In genomic region chr1:84907095-84907827, GRCh38 we compare ENCODE assay signal across 20 cellular contexts. TPM values are rescaled to one million over a fixed set of nuclear protein-coding genes. Genes with fewer than 3 reads are reported as not detected.
A peak's percentile ranks its signal among the peaks of the same experiment; 100 is the strongest.
DNase-seq lines count a peak whose midpoint lies in the region; FAIRE-seq and TF ChIP-seq lines count a peak whose summit lies in the region.
"Had no signal": no experiment of that assay in that cellular context is flagged by ENCODE, and none has a peak within 500 bp of the region (broad histone marks: within the 10 kb centered on the region; RNA-seq: fewer than 3 reads in every experiment).

No MANE protein-coding gene starts in this region.

- peak; percentile 60 for FAIRE-seq in bronchial epithelial cell (lab: Jason Lieb, UNC)
- FAIRE-seq: pancreas, urothelium cell line had no signal

- peaks cover 10% of the 10 kb centered on the region for H3K4me1 ChIP-seq in HUES6 (ENCODE audit: control insufficient read depth, insufficient read depth, low read length)
- H3K4me1 ChIP-seq: pancreas, Peyer's patch had no signal

- DNase-seq in EL (peak; percentile 80), bronchial epithelial cell (ENCODE audit: low read depth) (peak; percentile 89), kidney glomerular epithelial cell (lab: John Stamatoyannopoulos, UW) (peak; percentile 86), NCI-H748 (lab: John Stamatoyannopoulos, UW; ENCODE audit: unreplicated experiment) (no peak), GF-D8 (lab: John Stamatoyannopoulos, UW) (no peak), amygdala (lab: John Stamatoyannopoulos, UW) (no peak)
- DNase-seq in activated naive CD4-positive, alpha-beta T cell (lab: John Stamatoyannopoulos, UW) = no peak
- DNase-seq: activated CD4-positive, CD25-positive, alpha-beta regulatory T cell; activated naive CD4-positive, alpha-beta T cell treated with Interleukin-2 at 50 U/mL for 16 hours; caudate nucleus; left colon; NCI-H187 treated with DMSO at 0.1 percent for 48 hours; NCI-H526; pancreas; Peyer's patch; stimulated activated CD4-positive, alpha-beta T cell treated with anti-CD3 and anti-CD28 coated beads, Interleukin-12 subunit alpha, Interleukin-12 subunit beta, amount 100 ng/mL, for 4 hours had no signal

- no peak for TF ChIP-seq CTCF in bronchial epithelial cell (IDR thresholded peaks at IDR 0.05; ENCODE audit: insufficient read depth, low read length, severe bottlenecking)

- H3K4me3 ChIP-seq in HUES6 (ENCODE audit: low read depth, low read length) (no peak overlapping the region), bronchial epithelial cell (ENCODE audit: low read depth, low read length) (no peak overlapping the region)
- H3K4me3 ChIP-seq: pancreas, Peyer's patch had no signal

- H3K27me3 ChIP-seq in HUES6 (ENCODE audit: control insufficient read depth, insufficient read depth, low read length) = no peaks in the 10 kb centered on the region
- no peaks in the 10 kb centered on the region for H3K27me3 ChIP-seq in bronchial epithelial cell (ENCODE audit: control insufficient read depth, insufficient read depth, low read length)
- H3K27me3 ChIP-seq: pancreas, Peyer's patch had no signal

- no peak overlapping the region for H3K27ac ChIP-seq in HUES6 (ENCODE audit: low read depth, low read length)
- H3K27ac ChIP-seq: pancreas, Peyer's patch had no signal

- H3K36me3 ChIP-seq in HUES6 (ENCODE audit: control insufficient read depth, insufficient read depth, low read length) (no peaks in the 10 kb centered on the region), bronchial epithelial cell (ENCODE audit: control insufficient read depth, insufficient read depth, low read length) (no peaks in the 10 kb centered on the region)
- H3K36me3 ChIP-seq: pancreas, Peyer's patch had no signal

- H3K9me3 ChIP-seq in HUES6 (ENCODE audit: control insufficient read depth, insufficient read depth, low read depth, low read length) = peaks cover 5% of the 10 kb centered on the region
- H3K9me3 ChIP-seq: pancreas, Peyer's patch had no signal

- H3K9ac ChIP-seq in HUES6 (ENCODE audit: low read length) = peak overlapping the region; percentile 26

RNA-seq across cellular contexts. Expression of gene LPAR3, which starts 14.3 kb away (rescaled TPM):
- 37.1 and 104 TPM in 2 replicates for total RNA-seq in bronchial epithelial cell
- total RNA-seq: B cell, LHCN-M2 had no signal

Comparison
In these comparisons a context has a peak if more than half of its experiments do, and no peak if none do; other contexts are left out.
1. DNase-seq: peak in EL (single experiment), bronchial epithelial cell (single experiment) and kidney glomerular epithelial cell (single experiment); none in NCI-H748 (single experiment), GF-D8 (single experiment), activated naive CD4-positive, alpha-beta T cell (0 of 4) and amygdala (0 of 56).